ENCODE assay signal across 1 cellular context in the genomic region with DNA sequence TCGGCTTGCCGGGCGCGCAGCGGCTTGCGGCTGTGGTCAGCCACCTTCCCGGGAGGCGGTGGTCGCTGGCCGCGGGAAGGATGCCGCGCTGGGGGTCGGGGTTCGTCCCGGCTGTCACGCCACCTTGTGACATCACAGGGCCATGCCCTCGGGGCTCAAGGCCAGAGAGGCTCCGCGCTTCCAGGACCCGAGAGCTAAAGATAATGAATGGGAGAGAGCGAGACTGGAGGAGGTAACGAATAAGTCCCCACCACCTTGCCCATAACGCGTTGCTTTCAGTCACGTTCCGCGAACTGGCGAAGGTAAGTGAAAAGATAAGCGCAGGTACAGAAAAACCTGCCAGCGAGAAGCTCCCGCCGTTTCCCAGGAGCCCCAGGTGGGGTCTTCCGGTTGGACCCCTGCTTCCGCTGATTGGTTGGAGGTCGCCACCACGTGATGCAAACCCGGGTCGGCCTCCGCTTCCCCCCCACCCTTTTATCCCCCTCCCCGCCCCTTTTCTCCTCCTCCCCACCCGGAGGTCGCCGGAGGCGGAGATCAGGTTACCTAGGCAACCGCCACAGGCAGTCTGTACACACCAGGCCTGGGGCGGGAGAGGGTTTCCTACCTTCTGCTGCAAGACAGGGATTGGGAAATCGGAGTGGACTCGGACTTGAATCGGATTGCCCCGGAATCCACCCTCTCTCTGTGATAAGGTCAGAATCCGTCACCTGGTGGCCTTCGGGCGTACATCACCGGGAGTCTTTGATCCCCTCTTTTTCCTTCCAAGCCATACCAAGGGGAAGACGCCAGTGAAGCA.
TF ChIP-seq lines count a peak whose summit lies in the region.

Gene LRRC9 (plus strand): TSS at position 563 of the 796 bp plus-strand sequence.

TF ChIP-seq in HepG2, 621 proteins besides CTCF, POLR2A, EP300 and RAD21 (continued from another document and continues in another):
- TF ChIP-seq, protein P1, sequence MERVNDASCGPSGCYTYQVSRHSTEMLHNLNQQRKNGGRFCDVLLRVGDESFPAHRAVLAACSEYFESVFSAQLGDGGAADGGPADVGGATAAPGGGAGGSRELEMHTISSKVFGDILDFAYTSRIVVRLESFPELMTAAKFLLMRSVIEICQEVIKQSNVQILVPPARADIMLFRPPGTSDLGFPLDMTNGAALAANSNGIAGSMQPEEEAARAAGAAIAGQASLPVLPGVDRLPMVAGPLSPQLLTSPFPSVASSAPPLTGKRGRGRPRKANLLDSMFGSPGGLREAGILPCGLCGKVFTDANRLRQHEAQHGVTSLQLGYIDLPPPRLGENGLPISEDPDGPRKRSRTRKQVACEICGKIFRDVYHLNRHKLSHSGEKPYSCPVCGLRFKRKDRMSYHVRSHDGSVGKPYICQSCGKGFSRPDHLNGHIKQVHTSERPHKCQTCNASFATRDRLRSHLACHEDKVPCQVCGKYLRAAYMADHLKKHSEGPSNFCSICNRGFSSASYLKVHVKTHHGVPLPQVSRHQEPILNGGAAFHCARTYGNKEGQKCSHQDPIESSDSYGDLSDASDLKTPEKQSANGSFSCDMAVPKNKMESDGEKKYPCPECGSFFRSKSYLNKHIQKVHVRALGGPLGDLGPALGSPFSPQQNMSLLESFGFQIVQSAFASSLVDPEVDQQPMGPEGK (CRISPR knock-in tag; IDR thresholded peaks at IDR 0.05), result peak; percentile 58; the same call in 1 of the 2 replicates
- TF ChIP-seq, protein P2, sequence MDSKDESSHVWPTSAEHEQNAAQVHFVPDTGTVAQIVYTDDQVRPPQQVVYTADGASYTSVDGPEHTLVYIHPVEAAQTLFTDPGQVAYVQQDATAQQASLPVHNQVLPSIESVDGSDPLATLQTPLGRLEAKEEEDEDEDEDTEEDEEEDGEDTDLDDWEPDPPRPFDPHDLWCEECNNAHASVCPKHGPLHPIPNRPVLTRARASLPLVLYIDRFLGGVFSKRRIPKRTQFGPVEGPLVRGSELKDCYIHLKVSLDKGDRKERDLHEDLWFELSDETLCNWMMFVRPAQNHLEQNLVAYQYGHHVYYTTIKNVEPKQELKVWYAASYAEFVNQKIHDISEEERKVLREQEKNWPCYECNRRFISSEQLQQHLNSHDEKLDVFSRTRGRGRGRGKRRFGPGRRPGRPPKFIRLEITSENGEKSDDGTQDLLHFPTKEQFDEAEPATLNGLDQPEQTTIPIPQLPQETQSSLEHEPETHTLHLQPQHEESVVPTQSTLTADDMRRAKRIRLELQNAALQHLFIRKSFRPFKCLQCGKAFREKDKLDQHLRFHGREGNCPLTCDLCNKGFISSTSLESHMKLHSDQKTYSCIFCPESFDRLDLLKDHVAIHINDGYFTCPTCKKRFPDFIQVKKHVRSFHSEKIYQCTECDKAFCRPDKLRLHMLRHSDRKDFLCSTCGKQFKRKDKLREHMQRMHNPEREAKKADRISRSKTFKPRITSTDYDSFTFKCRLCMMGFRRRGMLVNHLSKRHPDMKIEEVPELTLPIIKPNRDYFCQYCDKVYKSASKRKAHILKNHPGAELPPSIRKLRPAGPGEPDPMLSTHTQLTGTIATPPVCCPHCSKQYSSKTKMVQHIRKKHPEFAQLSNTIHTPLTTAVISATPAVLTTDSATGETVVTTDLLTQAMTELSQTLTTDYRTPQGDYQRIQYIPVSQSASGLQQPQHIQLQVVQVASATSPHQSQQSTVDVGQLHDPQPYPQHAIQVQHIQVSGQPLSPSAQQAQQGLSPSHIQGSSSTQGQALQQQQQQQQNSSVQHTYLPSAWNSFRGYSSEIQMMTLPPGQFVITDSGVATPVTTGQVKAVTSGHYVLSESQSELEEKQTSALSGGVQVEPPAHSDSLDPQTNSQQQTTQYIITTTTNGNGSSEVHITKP (CRISPR knock-in tag; IDR thresholded peaks at IDR 0.05; ENCODE audit: low read depth), result no peak
- TF ChIP-seq ISL2 (CRISPR knock-in tag; IDR thresholded peaks at IDR 0.05), result 0 out of 2 replicates have a peak, but pooled peaks have one; percentile 17
- TF ChIP-seq MEIS2 (CRISPR knock-in tag; IDR thresholded peaks at IDR 0.05), result peak; percentile 61; the same call in 1 of the 2 replicates
- no peak for TF ChIP-seq ZNF432 (CRISPR knock-in tag; IDR thresholded peaks at IDR 0.05; ENCODE audit: borderline replicate concordance)
- no peak for TF ChIP-seq ZBTB4 (CRISPR knock-in tag; IDR thresholded peaks at IDR 0.05; ENCODE audit: borderline replicate concordance)
- TF ChIP-seq HIVEP1 (CRISPR knock-in tag; IDR thresholded peaks at IDR 0.05), result peak; percentile 86
- peak; percentile 2; the same call in 1 of the 2 replicates for TF ChIP-seq ATF7 (IDR thresholded peaks at IDR 0.05)
- TF ChIP-seq ATF7 (CRISPR knock-in tag; IDR thresholded peaks at IDR 0.05), result no peak
- TF ChIP-seq RARA (CRISPR knock-in tag; IDR thresholded peaks at IDR 0.05), result peak; percentile 41
- TF ChIP-seq SP5 (CRISPR knock-in tag; IDR thresholded peaks at IDR 0.05; ENCODE audit: borderline replicate concordance, low read depth), result peak; percentile 63; the same call in 1 of the 2 replicates
- no peak for TF ChIP-seq ZNF33A (CRISPR knock-in tag; IDR thresholded peaks at IDR 0.05; ENCODE audit: borderline replicate concordance)
- no peak for TF ChIP-seq KLF6 (CRISPR knock-in tag; IDR thresholded peaks at IDR 0.05)
- no peak for TF ChIP-seq DNMT1 (CRISPR knock-in tag; IDR thresholded peaks at IDR 0.05)
- no peak for TF ChIP-seq LCORL (IDR thresholded peaks at IDR 0.05)
- peak; percentile 3; the same call in 1 of the 2 replicates for TF ChIP-seq LCORL (CRISPR knock-in tag; IDR thresholded peaks at IDR 0.05)
- TF ChIP-seq TSC22D2 (CRISPR knock-in tag; IDR thresholded peaks at IDR 0.05; ENCODE audit: borderline replicate concordance), result no peak
- TF ChIP-seq SALL2 (CRISPR knock-in tag; IDR thresholded peaks at IDR 0.05), result peak; percentile 80
- TF ChIP-seq ZEB1 (IDR thresholded peaks at IDR 0.05; ENCODE audit: insufficient replicate concordance, low read depth), result no peak
- TF ChIP-seq PAXIP1 (CRISPR knock-in tag; conservative IDR thresholded peaks at IDR 0.05), result peak; percentile 54
- no peak for TF ChIP-seq GPN1 (CRISPR knock-in tag; IDR thresholded peaks at IDR 0.05; ENCODE audit: borderline replicate concordance)
- no peak for TF ChIP-seq ZNF30 (CRISPR knock-in tag; IDR thresholded peaks at IDR 0.05)
- peak; percentile 68 for TF ChIP-seq GATAD2A (CRISPR knock-in tag; IDR thresholded peaks at IDR 0.05)
- TF ChIP-seq ZNF225 (CRISPR knock-in tag; IDR thresholded peaks at IDR 0.05), result 0 out of 2 replicates have a peak, but pooled peaks have one; percentile 35
- peak; percentile 57 for TF ChIP-seq BCL6 (CRISPR knock-in tag; IDR thresholded peaks at IDR 0.05)
- TF ChIP-seq ZNF687 (CRISPR knock-in tag; IDR thresholded peaks at IDR 0.05), result peak; percentile 85
- TF ChIP-seq, protein P3, sequence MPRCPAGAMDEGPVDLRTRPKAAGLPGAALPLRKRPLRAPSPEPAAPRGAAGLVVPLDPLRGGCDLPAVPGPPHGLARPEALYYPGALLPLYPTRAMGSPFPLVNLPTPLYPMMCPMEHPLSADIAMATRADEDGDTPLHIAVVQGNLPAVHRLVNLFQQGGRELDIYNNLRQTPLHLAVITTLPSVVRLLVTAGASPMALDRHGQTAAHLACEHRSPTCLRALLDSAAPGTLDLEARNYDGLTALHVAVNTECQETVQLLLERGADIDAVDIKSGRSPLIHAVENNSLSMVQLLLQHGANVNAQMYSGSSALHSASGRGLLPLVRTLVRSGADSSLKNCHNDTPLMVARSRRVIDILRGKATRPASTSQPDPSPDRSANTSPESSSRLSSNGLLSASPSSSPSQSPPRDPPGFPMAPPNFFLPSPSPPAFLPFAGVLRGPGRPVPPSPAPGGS (CRISPR knock-in tag; IDR thresholded peaks at IDR 0.05), result no peak
- no peak for TF ChIP-seq ZBTB37 (CRISPR knock-in tag; IDR thresholded peaks at IDR 0.05)
- TF ChIP-seq RCOR2 (CRISPR knock-in tag; IDR thresholded peaks at IDR 0.05), result peak; percentile 28; the same call in 1 of the 2 replicates
- TF ChIP-seq HMGA1 (CRISPR knock-in tag; conservative IDR thresholded peaks at IDR 0.05), result no peak
- TF ChIP-seq MTA3 (CRISPR knock-in tag; IDR thresholded peaks at IDR 0.05), result no peak
